ENCODE assay signal across 20 cellular contexts in the genomic region with DNA sequence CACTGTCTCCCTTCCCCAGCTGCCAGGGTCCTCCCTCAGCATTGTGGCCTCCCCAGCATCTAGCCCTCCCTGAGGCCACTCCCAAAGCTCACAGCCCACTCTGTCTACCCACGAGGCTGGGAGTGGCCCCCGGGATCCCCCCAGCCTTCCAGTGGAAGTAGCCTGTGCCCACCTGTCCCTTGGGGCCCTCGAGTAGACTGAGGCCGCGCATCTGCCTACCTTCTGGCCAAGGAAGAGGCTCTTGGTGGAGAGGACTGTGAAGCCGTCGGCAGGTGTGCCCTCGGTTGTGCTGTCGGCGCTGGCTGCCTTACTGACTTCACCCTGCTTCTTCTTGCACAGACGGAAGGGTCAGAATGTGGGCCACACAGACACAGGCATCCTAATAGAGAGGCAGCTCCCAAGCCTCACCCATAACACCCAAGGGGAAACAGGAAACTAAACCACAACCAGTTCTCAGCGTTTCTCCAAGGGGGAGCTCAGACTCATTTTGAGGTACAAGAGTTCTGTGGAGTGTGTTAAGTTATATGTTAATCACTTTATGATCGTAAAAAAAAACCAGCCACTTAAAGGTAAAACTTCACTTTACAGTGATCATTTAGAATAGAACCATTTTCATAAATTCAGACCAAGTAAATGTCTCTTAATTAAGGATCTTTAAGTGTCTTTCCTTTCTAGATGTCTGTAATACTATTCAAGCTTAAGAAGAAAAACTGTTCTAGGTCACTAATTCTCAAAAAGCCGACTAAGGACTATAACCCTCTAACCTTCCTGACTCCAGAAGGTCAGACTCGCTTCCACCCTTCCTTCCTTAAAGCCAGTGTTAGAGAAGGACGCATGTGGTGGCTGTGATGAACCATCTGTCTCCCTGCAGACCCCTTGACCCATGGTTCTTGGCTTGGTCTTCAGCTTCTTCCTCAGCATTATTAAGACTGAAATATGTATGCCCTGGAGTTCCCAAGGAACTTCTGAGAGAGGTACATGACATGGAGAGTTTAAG. TPM values are rescaled to one million over a fixed set of nuclear protein-coding genes. Genes with fewer than 3 reads are reported as not detected.
A peak's percentile ranks its signal among the peaks of the same experiment; 100 is the strongest.
DNase-seq lines count a peak whose midpoint lies in the region; ATAC-seq and TF ChIP-seq lines count a peak whose summit lies in the region.
"Had no signal": no experiment of that assay in that cellular context is flagged by ENCODE, and none has a peak within 500 bp of the region (broad histone marks: within the 10 kb centered on the region; RNA-seq: fewer than 3 reads in every experiment).

No MANE protein-coding gene starts in this region.

- H3K36me3 ChIP-seq in IMR-90 (ENCODE audit: control insufficient read depth, insufficient read depth, low read length) (peaks cover 15% of the 10 kb centered on the region), trophoblast cell (ENCODE audit: control insufficient read depth in 1 of 2, insufficient read depth in 2 of 2, low read length in 2 of 2) (peaks cover 22 to 26% of the 10 kb centered on the region in 2 experiments), sigmoid colon (peaks cover 3 to 28% (median 8%) of the 10 kb centered on the region in 4 donors)

- H3K4me1 ChIP-seq in IMR-90 (ENCODE audit: control insufficient read depth, insufficient read depth, low read length) (peaks cover 35% of the 10 kb centered on the region), trophoblast cell (ENCODE audit: control insufficient read depth in 1 of 2, insufficient read depth in 2 of 2, low read length in 2 of 2) (peaks cover 10% of the 10 kb centered on the region in 2 experiments), sigmoid colon (peaks cover 0 to 43% (median 33%) of the 10 kb centered on the region in 4 donors)

- H3K27ac ChIP-seq in IMR-90 (ENCODE audit: insufficient read depth, low read length) (no peak overlapping the region), trophoblast cell (ENCODE audit: low read depth, low read length) (no peak overlapping the region), sigmoid colon (no peak overlapping the region)
- H3K27ac ChIP-seq: esophagus squamous epithelium, WERI-Rb-1 had no signal

- H3K79me2 ChIP-seq in trophoblast cell (ENCODE audit: control insufficient read depth, insufficient read depth, low read length, poor library complexity) = no peaks in the 10 kb centered on the region

- H4K91ac ChIP-seq in IMR-90 (ENCODE audit: insufficient read depth, low read depth, low read length) (no peak overlapping the region), trophoblast cell (ENCODE audit: low read depth, low read length) (no peak overlapping the region)

- no peak overlapping the region for H2BK12ac ChIP-seq in trophoblast cell (ENCODE audit: low read length)

- H2BK120ac ChIP-seq in IMR-90 (ENCODE audit: low read depth, low read length) = no peak overlapping the region
- H2BK120ac ChIP-seq in trophoblast cell (ENCODE audit: insufficient read depth, low read length, poor library complexity) = no peak overlapping the region

- TF ChIP-seq RAD21 in IMR-90 (IDR thresholded peaks at IDR 0.05; ENCODE audit: low read length) = no peak

- H3K14ac ChIP-seq in IMR-90 (replicated peaks; ENCODE audit: low read depth, low read length) (peak overlapping the region; percentile 5; the same call in 1 of the 2 replicates), trophoblast cell (ENCODE audit: low read length) (no peak overlapping the region)

- H3K9ac ChIP-seq in IMR-90 (ENCODE audit: low read depth, low read length) (no peak overlapping the region), trophoblast cell (ENCODE audit: low read length) (no peak overlapping the region)

- CTCF ChIA-PET in IMR-90 (lab: Yijun Ruan, JAX) = no interaction called here

- H2AK9ac ChIP-seq in IMR-90 (replicated peaks; ENCODE audit: low read depth, low read length, poor library complexity) = peak overlapping the region; percentile 13

- no peaks in the 10 kb centered on the region for H3K9me3 Mint-ChIP-seq in activated T-cell treated with anti-CD3 and anti-CD28 coated beads, Interleukin-2, amount 50 U/mL, for 24 hours
- H3K9me3 Mint-ChIP-seq in activated T-cell treated with anti-CD3 and anti-CD28 coated beads, Interleukin-2, amount 50 U/mL, for 4 hours = no peaks in the 10 kb centered on the region
- no peaks in the 10 kb centered on the region for H3K9me3 Mint-ChIP-seq in immature natural killer cell
- H3K9me3 Mint-ChIP-seq: T-cell had no signal

- H3K4me3 ChIP-seq in IMR-90 (ENCODE audit: insufficient read depth, low read depth, low read length) = no peak overlapping the region
- no peak overlapping the region for H3K4me3 ChIP-seq in trophoblast cell (ENCODE audit: low read depth, low read length)
- H3K4me3 ChIP-seq in sigmoid colon = no peak overlapping the region
- H3K4me3 ChIP-seq: esophagus squamous epithelium had no signal

- dilution Hi-C loops in IMR-90 (cut with HindIII; ENCODE audit: low sequenced_read_pairs, unreplicated experiment) = no loop called here

- ATAC-seq in activated T-cell treated with anti-CD3 and anti-CD28 coated beads, Interleukin-2, amount 50 U/mL, for 4 hours = no peak
- ATAC-seq in IMR-90 (ENCODE audit: low read depth) = no peak
- ATAC-seq: T-cell had no signal

- 100% methylated on average over 1 of the region's 16 CpGs; no CpG with 5 or more reads in 1 of the 2 experiments for WGBS in IMR-90 (ENCODE audit: extremely low coverage in 2 of 2, insufficient read length in 1 of 2), 2 experiments
- WGBS in trophoblast cell (ENCODE audit: extremely low coverage, insufficient coverage, insufficient read length) = no CpG with 5 or more reads among the region's 16 CpGs
- WGBS in sigmoid colon, 2 donors = 53 to 67% methylated on average over 16 of the region's 16 CpGs

- peaks cover 27% of the 10 kb centered on the region for H3K4me1 Mint-ChIP-seq in activated T-cell treated with anti-CD3 and anti-CD28 coated beads, Interleukin-2, amount 50 U/mL, for 24 hours (ENCODE audit: low read depth)
- H3K4me1 Mint-ChIP-seq in activated T-cell treated with anti-CD3 and anti-CD28 coated beads, Interleukin-2, amount 50 U/mL, for 4 hours (ENCODE audit: low read depth) = no peaks in the 10 kb centered on the region
- peaks cover 26 to 67% of the 10 kb centered on the region in 2 donors for H3K4me1 Mint-ChIP-seq in immature natural killer cell

- no peaks in the 10 kb centered on the region for H3K27me3 ChIP-seq in IMR-90 (ENCODE audit: control insufficient read depth, insufficient read depth, low read length)
- no peaks in the 10 kb centered on the region for H3K27me3 ChIP-seq in trophoblast cell (ENCODE audit: insufficient read depth, low read length)
- H3K27me3 ChIP-seq in sigmoid colon = no peaks in the 10 kb centered on the region
- H3K27me3 ChIP-seq: esophagus squamous epithelium had no signal

- POLR2A ChIA-PET in IMR-90 (lab: Charles Lee; ENCODE audit: unreplicated experiment) = no interaction called here

- no peak overlapping the region for H2AFZ ChIP-seq in IMR-90 (replicated peaks; ENCODE audit: low read length, poor library complexity)
- no peak overlapping the region for H2AFZ ChIP-seq in trophoblast cell (ENCODE audit: insufficient read depth, low read length, poor library complexity)

- H3K9me3 ChIP-seq in IMR-90 (ENCODE audit: control insufficient read depth, insufficient read depth, low read length) (no peaks in the 10 kb centered on the region), trophoblast cell (ENCODE audit: insufficient read depth, low read depth, low read length) (peaks cover 1% of the 10 kb centered on the region), sigmoid colon (no peaks in the 10 kb centered on the region)
- H3K9me3 ChIP-seq: esophagus squamous epithelium had no signal

- no peak for TF ChIP-seq POLR2A in IMR-90 (IDR thresholded peaks at IDR 0.05; ENCODE audit: low read depth, low read length)
- TF ChIP-seq POLR2A in sigmoid colon (IDR thresholded peaks at IDR 0.05) = no peak

- H3K27me3 Mint-ChIP-seq in activated T-cell treated with anti-CD3 and anti-CD28 coated beads, Interleukin-2, amount 50 U/mL, for 24 hours = no peaks in the 10 kb centered on the region
- H3K27me3 Mint-ChIP-seq in activated T-cell treated with anti-CD3 and anti-CD28 coated beads, Interleukin-2, amount 50 U/mL, for 4 hours (ENCODE audit: low read depth) = no peaks in the 10 kb centered on the region
- no peaks in the 10 kb centered on the region for H3K27me3 Mint-ChIP-seq in immature natural killer cell (ENCODE audit: low read depth in 3 of 3)
- H3K27me3 Mint-ChIP-seq: T-cell had no signal

- H2BK15ac ChIP-seq in IMR-90 (ENCODE audit: low read depth, low read length) = no peak overlapping the region

- H3K56ac ChIP-seq in IMR-90 (ENCODE audit: extremely low read depth, insufficient read depth, low read length) = no peak overlapping the region

- peaks cover 13% of the 10 kb centered on the region for H4K20me1 ChIP-seq in IMR-90 (ENCODE audit: insufficient read depth, low read length)

- H3K4me2 ChIP-seq in IMR-90 (ENCODE audit: low read depth, low read length) (no peak overlapping the region), trophoblast cell (ENCODE audit: low read length) (no peak overlapping the region)

- H4K5ac ChIP-seq in IMR-90 (ENCODE audit: low read depth, low read length) = no peak overlapping the region

- peak overlapping the region; percentile 50 for H3K27ac Mint-ChIP-seq in activated T-cell treated with anti-CD3 and anti-CD28 coated beads, Interleukin-2, amount 50 U/mL, for 24 hours
- peak overlapping the region in 5 of 6 donors; percentile 44 to 62 (median 49) for H3K27ac Mint-ChIP-seq in immature natural killer cell

- H4K8ac ChIP-seq in IMR-90 (ENCODE audit: low read depth in 2 of 2, low read length in 2 of 2) (no peak overlapping the region), trophoblast cell (ENCODE audit: low read depth, low read length) (no peak overlapping the region)

- H2BK20ac ChIP-seq in IMR-90 (ENCODE audit: low read depth, low read length) = no peak overlapping the region

- intact Hi-C loops in IMR-90 (cut with micrococcal nuclease) (no loop called here), sigmoid colon (cut with DNase I) (no loop called here)

- no peak overlapping the region for H4K12ac ChIP-seq in trophoblast cell (ENCODE audit: low read depth, low read length)

- TF ChIP-seq CTCF in IMR-90 (conservative IDR thresholded peaks at IDR 0.05; ENCODE audit: low read depth, low read length) (no peak), GM13976 (IDR thresholded peaks at IDR 0.05; ENCODE audit: borderline replicate concordance, control extremely low read depth, extremely low read depth, insufficient read depth, missing control alignments) (no peak), sigmoid colon (IDR thresholded peaks at IDR 0.05) (no peak)

- H3K18ac ChIP-seq in IMR-90 (ENCODE audit: low read depth, low read length) = no peak overlapping the region
- H3K18ac ChIP-seq in trophoblast cell (ENCODE audit: low read length) = no peak overlapping the region

- in situ Hi-C loops in IMR-90 (cut with MboI; ENCODE audit: low sequenced_read_pairs) = no loop called here
- in situ Hi-C loops in GM13976 (cut with MboI; ENCODE audit: low sequenced_read_pairs, unreplicated experiment) = no loop called here

- H3K23ac ChIP-seq in IMR-90 (ENCODE audit: low read depth, low read length) (peak overlapping the region; percentile 54; the same call in 1 of the 2 replicates), trophoblast cell (ENCODE audit: low read length) (peak overlapping the region; percentile 54)

- no peak overlapping the region for H3K4me3 Mint-ChIP-seq in activated T-cell treated with anti-CD3 and anti-CD28 coated beads, Interleukin-2, amount 50 U/mL, for 24 hours
- H3K4me3 Mint-ChIP-seq in activated T-cell treated with anti-CD3 and anti-CD28 coated beads, Interleukin-2, amount 50 U/mL, for 4 hours = no peak overlapping the region
- H3K4me3 Mint-ChIP-seq in immature natural killer cell = peak overlapping the region in 1 of 5 donors; percentile 27
- H3K4me3 Mint-ChIP-seq: T-cell had no signal

- no peak for TF ChIP-seq EP300 in sigmoid colon (IDR thresholded peaks at IDR 0.05)

- BruUV-seq in IMR-90 (replicated peaks; lab: Mats Ljungman, UMichigan) = no TSS peak

- H3K79me1 ChIP-seq in IMR-90 (ENCODE audit: low read depth in 1 of 2, low read length in 2 of 2) (peaks cover 34 to 74% of the 10 kb centered on the region in 2 experiments), trophoblast cell (ENCODE audit: low read length) (peaks cover 3% of the 10 kb centered on the region)

- H2AK5ac ChIP-seq in IMR-90 (ENCODE audit: low read depth, low read length) (no peak overlapping the region), trophoblast cell (ENCODE audit: low read length) (no peak overlapping the region)

- H3K36me3 Mint-ChIP-seq in activated T-cell treated with anti-CD3 and anti-CD28 coated beads, Interleukin-2, amount 50 U/mL, for 24 hours (ENCODE audit: low read depth) = peaks cover 98% of the 10 kb centered on the region
- peaks cover 38% of the 10 kb centered on the region for H3K36me3 Mint-ChIP-seq in activated T-cell treated with anti-CD3 and anti-CD28 coated beads, Interleukin-2, amount 50 U/mL, for 4 hours (ENCODE audit: insufficient read depth)
- peaks cover 8 to 22% (median 14%) of the 10 kb centered on the region in 3 donors for H3K36me3 Mint-ChIP-seq in immature natural killer cell

- H3K4ac ChIP-seq in IMR-90 (ENCODE audit: low read depth, low read length) (peak overlapping the region; percentile 15; the same call in 1 of the 2 replicates), trophoblast cell (ENCODE audit: low read depth, low read length) (no peak overlapping the region)

- H3K9me1 ChIP-seq in IMR-90 (ENCODE audit: insufficient read depth, low read length) = peaks cover 43% of the 10 kb centered on the region

- no peak for DNase-seq in activated T-cell treated with anti-CD3 and anti-CD28 coated beads, Interleukin-2, amount 50 U/mL, for 24 hours
- DNase-seq in activated T-cell treated with anti-CD3 and anti-CD28 coated beads, Interleukin-2, amount 50 U/mL, for 4 hours = no peak
- no peak for DNase-seq in IMR-90
- no peak for DNase-seq in immature natural killer cell
- DNase-seq in trophoblast cell = no peak
- no peak for DNase-seq in GM13976 (ENCODE audit: low spot score)
- no peak for DNase-seq in NCI-H1694 (lab: John Stamatoyannopoulos, UW)
- DNase-seq in sigmoid colon = no peak
- DNase-seq: ACHN; activated gamma-delta T cell; aorta; DMS79; effector memory CD4-positive, alpha-beta T cell; esophagus squamous epithelium; kidney glomerular epithelial cell; SHP77; stimulated activated CD4-positive, alpha-beta T cell treated with anti-CD3 and anti-CD28 coated beads, Interleukin-12 subunit alpha, Interleukin-12 subunit beta, amount 100 ng/mL, for 4 hours; stimulated activated CD8-positive, alpha-beta memory T cell treated with anti-CD3 and anti-CD28 coated beads, Interleukin-4, amount 100 ng/mL, for 48 hours; T-cell; WERI-Rb-1 had no signal

- no peak overlapping the region for H2BK5ac ChIP-seq in IMR-90 (ENCODE audit: low read depth, low read length, poor library complexity, severe bottlenecking)
- H2BK5ac ChIP-seq in trophoblast cell (ENCODE audit: low read depth, low read length, poor library complexity) = no peak overlapping the region

RNA-seq across cellular contexts. Expression of a gene that starts 38.5 kb away (rescaled TPM):
- 100 to 1,000 TPM; 204 to 234 (median 207) TPM for total RNA-seq in activated T-cell treated with anti-CD3 and anti-CD28 coated beads, Interleukin-2, amount 50 U/mL, for 4 hours
- total RNA-seq in IMR-90 (2012; rRNA removed) (126 and 141 TPM in 2 replicates), sigmoid colon (100 to 1,000 TPM; 153 to 191 (median 179) TPM)
- polyA plus RNA-seq in IMR-90 (2012; rRNA removed) (122 and 132 TPM in 2 replicates), immature natural killer cell (100 to 1,000 TPM; 162 to 195 (median 168) TPM), sigmoid colon (100 to 1,000 TPM; 123 to 202 (median 175) TPM)
- polyA plus RNA-seq in IMR-90 (2012; cell fraction: cytosol; rRNA removed) = 111 and 126 TPM in 2 replicates
- polyA plus RNA-seq in IMR-90 (2012; cell fraction: nucleus; rRNA removed; ENCODE audit: low replicate concordance) = 211 and 389 TPM in 2 replicates
- 172 and 175 TPM in 2 replicates for polyA plus RNA-seq in trophoblast cell (2013)
